In genomic region chr13:113401452-113402415, GRCh38 we compare ENCODE assay signal across 25 cellular contexts. TPM values are rescaled to one million over a fixed set of nuclear protein-coding genes. Genes with fewer than 3 reads are reported as not detected.
DNase-seq lines count a peak whose midpoint lies in the region; ATAC-seq, FAIRE-seq and TF ChIP-seq lines count a peak whose summit lies in the region.
"Had no signal": no experiment of that assay in that cellular context is flagged by ENCODE, and none has a peak within 500 bp of the region (broad histone marks: within the 10 kb centered on the region; RNA-seq: fewer than 3 reads in every experiment).

No MANE protein-coding gene starts in this region.

- ATAC-seq in thoracic aorta (ENCODE audit: insufficient number of reproducible peaks, low FRiP score, low read depth) = no peak
- ATAC-seq: PC-3 had no signal

- intact Hi-C loops in kidney (cut with DNase I) = no loop called here

- TF ChIP-seq CTCF in coronary artery (IDR thresholded peaks at IDR 0.05) = no peak
- TF ChIP-seq CTCF in kidney (IDR thresholded peaks at IDR 0.05; ENCODE audit: borderline replicate concordance, extremely low read depth, insufficient read depth) = no peak
- TF ChIP-seq CTCF in thoracic aorta (IDR thresholded peaks at IDR 0.05) = no peak

- H3K4me3 ChIP-seq in coronary artery (no peak overlapping the region), kidney (ENCODE audit: low read length in 2 of 2) (no peak overlapping the region), thoracic aorta (no peak overlapping the region)
- H3K4me3 ChIP-seq: adrenal gland, neural progenitor cell, transverse colon had no signal

- DNase-seq in activated effector memory CD4-positive, alpha-beta T cell treated with anti-CD3 and anti-CD28 coated beads, Interleukin-2, amount 50 U/mL, for 16 hours = peak; percentile 55
- no peak for DNase-seq in activated effector memory CD4-positive, alpha-beta T cell treated with Interleukin-2 at 50 U/mL for 16 hours
- no peak for DNase-seq in coronary artery (ENCODE audit: low spot score)
- peak; percentile 72 for DNase-seq in kidney
- no peak for DNase-seq in thoracic aorta (ENCODE audit: low spot score)
- no peak for DNase-seq in 8988T
- DNase-seq in DMS153 (lab: John Stamatoyannopoulos, UW) = no peak
- DNase-seq in AG08396 (ENCODE audit: low spot score) = no peak
- DNase-seq: activated gamma-delta T cell; adrenal gland; CD4-positive, CD25-positive, alpha-beta regulatory T cell; DND-41; hippocampal formation; Karpas-422; midbrain; NCI-H1092; NCI-H2171; NCI-H748 treated with DMSO at 0.1 percent for 48 hours; PC-3; stimulated activated CD4-positive, alpha-beta T cell treated with anti-CD3 and anti-CD28 coated beads, Interleukin-15, amount 100 ng/mL, for 24 hours; stimulated activated naive B cell treated with anti-CD40 and anti-IgM and Interleukin-4, amounts not matched to agents 10 μg/mL and 1 μg/mL and 100 μg/mL, for 72 hours; T-helper 9 cell; transverse colon had no signal

- no peak overlapping the region for H3K9ac ChIP-seq in kidney (ENCODE audit: low read length in 2 of 2)
- H3K9ac ChIP-seq: neural progenitor cell had no signal

- H3K9me3 ChIP-seq in kidney (ENCODE audit: control insufficient read depth in 1 of 2, low read length in 2 of 2) = no peaks in the 10 kb centered on the region
- H3K9me3 ChIP-seq in thoracic aorta = no peaks in the 10 kb centered on the region
- H3K9me3 ChIP-seq: adrenal gland, transverse colon had no signal

- FAIRE-seq in kidney (lab: Jason Lieb, UNC) = no peak
- FAIRE-seq: keratinocyte had no signal

- H3K27me3 ChIP-seq in thoracic aorta (replicated peaks; ENCODE audit: insufficient read depth) = no peaks in the 10 kb centered on the region
- H3K27me3 ChIP-seq: neural progenitor cell had no signal

- H3K36me3 ChIP-seq in kidney (ENCODE audit: control insufficient read depth in 1 of 2, insufficient read depth in 2 of 2, low read length in 2 of 2) (no peaks in the 10 kb centered on the region), thoracic aorta (peaks cover 11% of the 10 kb centered on the region)
- H3K36me3 ChIP-seq: adrenal gland, neural progenitor cell, transverse colon had no signal

- H3K27ac ChIP-seq in coronary artery (peak overlapping the region; percentile 89 to 93), kidney (ENCODE audit: low read depth in 2 of 2, low read length in 2 of 2) (no peak overlapping the region), thoracic aorta (peak overlapping the region; percentile 69 to 76)
- H3K27ac ChIP-seq: adrenal gland, neural progenitor cell, transverse colon had no signal

- no peaks in the 10 kb centered on the region for H3K4me1 ChIP-seq in kidney (ENCODE audit: control insufficient read depth in 1 of 2, insufficient read depth in 1 of 2, low read depth in 1 of 2, low read length in 2 of 2)
- H3K4me1 ChIP-seq in thoracic aorta (ENCODE audit: control insufficient read depth in 1 of 2, low read depth in 2 of 2) = peaks cover 13 to 33% of the 10 kb centered on the region in 2 donors
- H3K4me1 ChIP-seq: adrenal gland had no signal

RNA-seq across cellular contexts. Expression of gene GRTP1, which starts 37.8 kb away (rescaled TPM):
- total RNA-seq in kidney (9.6 TPM), thoracic aorta (1 to 10 TPM; 1.9 to 5.6 TPM)
- polyA plus RNA-seq in kidney (ENCODE audit: insufficient read depth, low read depth, low replicate concordance) = 18.3 TPM
- total RNA-seq: CD4-positive, CD25-positive, alpha-beta regulatory T cell had no signal

RNA-seq across cellular contexts. Expression of gene ADPRHL1, which starts 51.6 kb away (rescaled TPM):
- total RNA-seq in kidney = 1.5 TPM
- polyA plus RNA-seq in kidney (ENCODE audit: insufficient read depth, low read depth, low replicate concordance) = 1.1 TPM
- total RNA-seq in thoracic aorta = 10 to 100 TPM; 11.8 to 12.6 TPM

Comparison
In these comparisons a context has a peak if more than half of its experiments do, and no peak if none do; other contexts are left out.
1. DNase-seq: peak in activated effector memory CD4-positive, alpha-beta T cell treated with anti-CD3 and anti-CD28 coated beads, Interleukin-2, amount 50 U/mL, for 16 hours (single experiment) and kidney (single experiment); none in activated effector memory CD4-positive, alpha-beta T cell treated with Interleukin-2 at 50 U/mL for 16 hours (single experiment), coronary artery (single experiment), thoracic aorta (single experiment), 8988T (single experiment), DMS153 (single experiment) and AG08396 (single experiment).
2. H3K27ac ChIP-seq: peak in coronary artery (2 of 2) and thoracic aorta (2 of 2); none in kidney (0 of 2).